ENCODE assay signal across 8 cellular contexts in genomic region chr1:179706339-179706941, GRCh38. TPM values are rescaled to one million over a fixed set of nuclear protein-coding genes. Genes with fewer than 3 reads are reported as not detected.
A peak's percentile ranks its signal among the peaks of the same experiment; 100 is the strongest.
DNase-seq lines count a peak whose midpoint lies in the region; ATAC-seq and TF ChIP-seq lines count a peak whose summit lies in the region.

No MANE protein-coding gene starts in this region.

- TF ChIP-seq CTCF in OCI-LY3 (IDR thresholded peaks at IDR 0.05; ENCODE audit: low read depth, low read length) (peak; percentile 96), foreskin fibroblast (IDR thresholded peaks at IDR 0.05; ENCODE audit: low read depth, low read length) (peak; percentile 75), prostate gland (IDR thresholded peaks at IDR 0.05) (peak in 3 of 4 experiments; percentile 56 to 68 (median 63))

- peaks cover 13% of the 10 kb centered on the region for H3K4me1 Mint-ChIP-seq in activated T-cell treated with anti-CD3 and anti-CD28 coated beads, Interleukin-2, amount 50 U/mL, for 4 hours (ENCODE audit: low read depth)

- H3K27ac ChIP-seq in OCI-LY3 (ENCODE audit: low read length) (no peak overlapping the region), prostate gland (no peak overlapping the region)

- intact Hi-C loops in prostate gland (cut with DNase I), result loop anchor here (2.0 kb wide), 1 partner anchor 102 kb away; no protein-coding TSS in a partner anchor

- H3K27me3 Mint-ChIP-seq in activated T-cell treated with anti-CD3 and anti-CD28 coated beads, Interleukin-2, amount 50 U/mL, for 4 hours (ENCODE audit: low read depth), result no peaks in the 10 kb centered on the region

- DNase-seq in DMS53 treated with DMSO at 0.1 percent for 48 hours (lab: John Stamatoyannopoulos, UW; ENCODE audit: unreplicated experiment) (peak; percentile 33), HuH-7.5 (ENCODE audit: low spot score) (peak; percentile 3), foreskin fibroblast (peak; percentile 31 to 80), prostate gland (ENCODE audit: low spot score) (peak; percentile 24), mesenteric fat pad (ENCODE audit: low spot score) (no peak)
- DNase-seq in activated T-cell treated with anti-CD3 and anti-CD28 coated beads, Interleukin-2, amount 50 U/mL, for 4 hours, result peak; percentile 49

- no peaks in the 10 kb centered on the region for H3K9me3 Mint-ChIP-seq in activated T-cell treated with anti-CD3 and anti-CD28 coated beads, Interleukin-2, amount 50 U/mL, for 4 hours

- H3K9me3 ChIP-seq in OCI-LY3 (ENCODE audit: insufficient read depth, low read length) (no peaks in the 10 kb centered on the region), prostate gland (no peaks in the 10 kb centered on the region)

- H3K36me3 ChIP-seq in OCI-LY3 (replicated peaks; ENCODE audit: low read depth, low read length) (no peaks in the 10 kb centered on the region), prostate gland (no peaks in the 10 kb centered on the region)

- H4K20me1 ChIP-seq in OCI-LY3 (ENCODE audit: insufficient read depth, low read length), result no peaks in the 10 kb centered on the region

- no peak overlapping the region for H3K4me3 ChIP-seq in OCI-LY3 (ENCODE audit: low read length)
- no peak overlapping the region for H3K4me3 ChIP-seq in foreskin fibroblast (ENCODE audit: low read depth in 1 of 2, low read length in 2 of 2)
- H3K4me3 ChIP-seq in prostate gland, result no peak overlapping the region

- H3K4me1 ChIP-seq in OCI-LY3 (ENCODE audit: low read length) (no peaks in the 10 kb centered on the region), prostate gland (replicated peaks) (no peaks in the 10 kb centered on the region)

- H2AFZ ChIP-seq in OCI-LY3 (ENCODE audit: low read depth, low read length), result no peak overlapping the region

- no peak overlapping the region for H3K9ac ChIP-seq in OCI-LY3 (ENCODE audit: low read length)

- H3K4me3 Mint-ChIP-seq in activated T-cell treated with anti-CD3 and anti-CD28 coated beads, Interleukin-2, amount 50 U/mL, for 4 hours, result no peak overlapping the region

- no peak for ATAC-seq in activated T-cell treated with anti-CD3 and anti-CD28 coated beads, Interleukin-2, amount 50 U/mL, for 4 hours
- no peak for ATAC-seq in HG02885 (IDR thresholded peaks at IDR 0.05; ENCODE audit: poor library complexity, unreplicated experiment)

- WGBS in prostate gland, result 0% methylated on average over 3 of the region's 3 CpGs

- no peaks in the 10 kb centered on the region for H3K36me3 Mint-ChIP-seq in activated T-cell treated with anti-CD3 and anti-CD28 coated beads, Interleukin-2, amount 50 U/mL, for 4 hours (ENCODE audit: insufficient read depth)

- no peak overlapping the region for H3K4me2 ChIP-seq in OCI-LY3 (ENCODE audit: low read length)

- no peak for TF ChIP-seq POLR2A in prostate gland (IDR thresholded peaks at IDR 0.05)

- H3K79me2 ChIP-seq in OCI-LY3 (ENCODE audit: low read length), result no peaks in the 10 kb centered on the region

- H3K27me3 ChIP-seq in OCI-LY3 (ENCODE audit: low read depth, low read length), result peaks cover 16% of the 10 kb centered on the region; the same call in 1 of the 2 replicates
- no peaks in the 10 kb centered on the region for H3K27me3 ChIP-seq in prostate gland (replicated peaks; ENCODE audit: insufficient read depth)

RNA-seq across cellular contexts. Expression of gene FAM163A, which starts 36.7 kb away (rescaled TPM):
- not detected for total RNA-seq in activated T-cell treated with anti-CD3 and anti-CD28 coated beads, Interleukin-2, amount 50 U/mL, for 4 hours
- 1 to 10 TPM in 1 of 2 donors, not detected in 1; 1.1 TPM for total RNA-seq in prostate gland
- not detected for total RNA-seq in mesenteric fat pad
